Comparison of ENCODE assay signal across 8 cellular contexts in genomic region chr14:89365071-89365801, GRCh38. TPM values are rescaled to one million over a fixed set of nuclear protein-coding genes. Genes with fewer than 3 reads are reported as not detected.
DNase-seq lines count a peak whose midpoint lies in the region; ATAC-seq and TF ChIP-seq lines count a peak whose summit lies in the region.

No MANE protein-coding gene starts in this region.

- no peak overlapping the region for H3K9ac ChIP-seq in rectal smooth muscle tissue (ENCODE audit: low read length)

- TF ChIP-seq CTCF in coronary artery (IDR thresholded peaks at IDR 0.05), result no peak
- no peak for TF ChIP-seq CTCF in esophagus muscularis mucosa (IDR thresholded peaks at IDR 0.05)

- H3K27ac ChIP-seq in rectal smooth muscle tissue (ENCODE audit: low read depth, low read length), result no peak overlapping the region
- peak overlapping the region in 1 of 2 donors; percentile 5 for H3K27ac ChIP-seq in coronary artery
- no peak overlapping the region for H3K27ac ChIP-seq in esophagus muscularis mucosa (replicated peaks in 1 of 4)

- H3K27me3 ChIP-seq in rectal smooth muscle tissue (ENCODE audit: control insufficient read depth, insufficient read depth, low read length) (no peaks in the 10 kb centered on the region), esophagus muscularis mucosa (no peaks in the 10 kb centered on the region)

- DNase-seq in T-helper 2 cell (peak in 4 of 5 experiments; percentile 36 to 84 (median 42)), coronary artery (ENCODE audit: low spot score) (no peak), esophagus muscularis mucosa (ENCODE audit: extremely low spot score) (no peak)
- peak; percentile 59 for DNase-seq in central memory CD4-positive, alpha-beta T cell

- WGBS in esophagus muscularis mucosa, result 47% methylated on average over 13 of the region's 13 CpGs

- no peaks in the 10 kb centered on the region for H3K9me3 ChIP-seq in esophagus muscularis mucosa

- TF ChIP-seq POLR2A in esophagus muscularis mucosa (IDR thresholded peaks at IDR 0.05; ENCODE audit: low read depth), result no peak

- TF ChIP-seq EP300 in esophagus muscularis mucosa (IDR thresholded peaks at IDR 0.05), result no peak

- peaks cover 13% of the 10 kb centered on the region for H3K4me1 ChIP-seq in rectal smooth muscle tissue (ENCODE audit: control insufficient read depth, insufficient read depth, low read length)
- H3K4me1 ChIP-seq in esophagus muscularis mucosa, result peaks cover 57 to 71% (median 62%) of the 10 kb centered on the region in 4 donors

- H3K36me3 ChIP-seq in rectal smooth muscle tissue (ENCODE audit: control insufficient read depth, insufficient read depth, low read length), result no peaks in the 10 kb centered on the region
- H3K36me3 ChIP-seq in esophagus muscularis mucosa, result no peaks in the 10 kb centered on the region

- intact Hi-C loops in esophagus muscularis mucosa (cut with DNase I), result no loop called here

- ATAC-seq in GM18868 (IDR thresholded peaks at IDR 0.05; ENCODE audit: unreplicated experiment) (peak; percentile 89), HG03045 (IDR thresholded peaks at IDR 0.05; ENCODE audit: unreplicated experiment) (peak; percentile 89), SK-N-SH treated with all-trans-retinoic acid at 6 μM for 48 hours (no peak)

- H3K4me3 ChIP-seq in rectal smooth muscle tissue (ENCODE audit: low read length) (peak overlapping the region; percentile 5), coronary artery (no peak overlapping the region), esophagus muscularis mucosa (no peak overlapping the region)

TF ChIP-seq in SK-N-SH treated with all-trans-retinoic acid at 6 μM for 48 hours, 23 proteins besides CTCF, POLR2A, EP300 and RAD21:
- TF ChIP-seq CREB5 (CRISPR knock-in tag; IDR thresholded peaks at IDR 0.05; ENCODE audit: low read depth), result no peak
- TF ChIP-seq, protein P1, sequence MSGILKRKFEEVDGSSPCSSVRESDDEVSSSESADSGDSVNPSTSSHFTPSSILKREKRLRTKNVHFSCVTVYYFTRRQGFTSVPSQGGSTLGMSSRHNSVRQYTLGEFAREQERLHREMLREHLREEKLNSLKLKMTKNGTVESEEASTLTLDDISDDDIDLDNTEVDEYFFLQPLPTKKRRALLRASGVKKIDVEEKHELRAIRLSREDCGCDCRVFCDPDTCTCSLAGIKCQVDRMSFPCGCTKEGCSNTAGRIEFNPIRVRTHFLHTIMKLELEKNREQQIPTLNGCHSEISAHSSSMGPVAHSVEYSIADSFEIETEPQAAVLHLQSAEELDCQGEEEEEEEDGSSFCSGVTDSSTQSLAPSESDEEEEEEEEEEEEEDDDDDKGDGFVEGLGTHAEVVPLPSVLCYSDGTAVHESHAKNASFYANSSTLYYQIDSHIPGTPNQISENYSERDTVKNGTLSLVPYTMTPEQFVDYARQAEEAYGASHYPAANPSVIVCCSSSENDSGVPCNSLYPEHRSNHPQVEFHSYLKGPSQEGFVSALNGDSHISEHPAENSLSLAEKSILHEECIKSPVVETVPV (CRISPR knock-in tag; IDR thresholded peaks at IDR 0.05), result no peak
- TF ChIP-seq ARNTL (CRISPR knock-in tag; IDR thresholded peaks at IDR 0.05; ENCODE audit: borderline replicate concordance, low read depth), result no peak
- TF ChIP-seq OSR1 (CRISPR knock-in tag; IDR thresholded peaks at IDR 0.05), result no peak
- TF ChIP-seq ISL1 (CRISPR knock-in tag; IDR thresholded peaks at IDR 0.05), result no peak
- TF ChIP-seq ZC3H10 (CRISPR knock-in tag; IDR thresholded peaks at IDR 0.05), result no peak
- TF ChIP-seq ZFP30 (CRISPR knock-in tag; IDR thresholded peaks at IDR 0.05), result no peak
- no peak for TF ChIP-seq RARB (CRISPR knock-in tag; IDR thresholded peaks at IDR 0.05)
- TF ChIP-seq CSDC2 (CRISPR knock-in tag; IDR thresholded peaks at IDR 0.05), result no peak
- no peak for TF ChIP-seq SNAI2 (CRISPR knock-in tag; IDR thresholded peaks at IDR 0.05)
- no peak for TF ChIP-seq TCF4 (CRISPR knock-in tag; IDR thresholded peaks at IDR 0.05; ENCODE audit: borderline replicate concordance)
- no peak for TF ChIP-seq ZNF8 (CRISPR knock-in tag; IDR thresholded peaks at IDR 0.05)
- TF ChIP-seq ZNF565 (CRISPR knock-in tag; conservative IDR thresholded peaks at IDR 0.05; ENCODE audit: low read depth), result no peak
- TF ChIP-seq TOX (CRISPR knock-in tag; IDR thresholded peaks at IDR 0.05; ENCODE audit: borderline replicate concordance), result no peak
- no peak for TF ChIP-seq PATZ1 (CRISPR knock-in tag; IDR thresholded peaks at IDR 0.05; ENCODE audit: borderline replicate concordance)
- TF ChIP-seq ZFP3 (CRISPR knock-in tag; IDR thresholded peaks at IDR 0.05), result no peak
- no peak for TF ChIP-seq GLIS3 (CRISPR knock-in tag; IDR thresholded peaks at IDR 0.05)
TF ChIP-seq in SK-N-SH treated with all-trans-retinoic acid at 6 μM for 48 hours: peak in this region for 0.

RNA-seq across cellular contexts. Expression of gene FOXN3, which starts 51.8 kb away (rescaled TPM):
- 100 to 1,000 TPM; 114 to 180 (median 145) TPM for total RNA-seq in esophagus muscularis mucosa

Comparison
In these comparisons a context has a peak if more than half of its experiments do, and no peak if none do; other contexts are left out.
1. DNase-seq: peak in T-helper 2 cell (4 of 5) and central memory CD4-positive, alpha-beta T cell (single experiment); none in coronary artery (single experiment) and esophagus muscularis mucosa (single experiment).